In genomic region chr7:47576909-47577255, GRCh38 we compare ENCODE assay signal across 14 cellular contexts. TPM values are rescaled to one million over a fixed set of nuclear protein-coding genes. Genes with fewer than 3 reads are reported as not detected.
DNase-seq lines count a peak whose midpoint lies in the region; ATAC-seq and TF ChIP-seq lines count a peak whose summit lies in the region.
"Had no signal": no experiment of that assay in that cellular context is flagged by ENCODE, and none has a peak within 500 bp of the region (broad histone marks: within the 10 kb centered on the region; RNA-seq: fewer than 3 reads in every experiment).

No MANE protein-coding gene starts in this region.

- peak overlapping the region; percentile 49 for H3K4me2 ChIP-seq in PC-3 (ENCODE audit: low read length)

- H3K4me1 ChIP-seq in PC-3 (ENCODE audit: insufficient read depth, low read length): peaks cover 86% of the 10 kb centered on the region
- H3K4me1 ChIP-seq in duodenal mucosa (ENCODE audit: control insufficient read depth in 1 of 2, insufficient read depth in 2 of 2, low read length in 2 of 2): peaks cover 76 to 78% of the 10 kb centered on the region in 2 donors
- H3K4me1 ChIP-seq in tibial artery: peaks cover 0 to 93% (median 76%) of the 10 kb centered on the region in 4 donors

- H3K9me2 ChIP-seq in PC-3 (replicated peaks; ENCODE audit: low read length): no peaks in the 10 kb centered on the region

- H3K36me3 ChIP-seq in PC-3 (ENCODE audit: low read depth, low read length): 0 out of 2 replicates have a peak, but pooled peaks cover 3% of the 10 kb centered on the region
- no peaks in the 10 kb centered on the region for H3K36me3 ChIP-seq in duodenal mucosa (ENCODE audit: control insufficient read depth in 1 of 2, insufficient read depth in 2 of 2, low read length in 2 of 2)
- H3K36me3 ChIP-seq in tibial artery: no peaks in the 10 kb centered on the region

- peaks cover 4% of the 10 kb centered on the region for H3K27me3 Mint-ChIP-seq in nephron (ENCODE audit: low read depth)

- H3K27me3 ChIP-seq in PC-3 (ENCODE audit: low read length) (no peaks in the 10 kb centered on the region), duodenal mucosa (ENCODE audit: control insufficient read depth in 1 of 2, insufficient read depth in 2 of 2, low read length in 2 of 2) (no peaks in the 10 kb centered on the region), tibial artery (no peaks in the 10 kb centered on the region)
- H3K27me3 ChIP-seq: MG63 had no signal

- no peak overlapping the region for H3K4me3 ChIP-seq in PC-3 (ENCODE audit: low read length)
- peak overlapping the region; percentile 4 to 36 for H3K4me3 ChIP-seq in duodenal mucosa (ENCODE audit: low read depth in 1 of 2, low read length in 2 of 2)
- peak overlapping the region; percentile 19 to 26 for H3K4me3 ChIP-seq in tibial artery
- H3K4me3 ChIP-seq: GM23248, MG63 had no signal

- H3F3A ChIP-seq in PC-3 (ENCODE audit: low read length, unreplicated experiment): peaks cover 8% of the 10 kb centered on the region

- H3K27ac Mint-ChIP-seq in nephron: peak overlapping the region; percentile 91 to 100 (median 96)
- H3K27ac Mint-ChIP-seq: T-helper 1 cell treated with Interleukin-12 subunit alpha and Interleukin-12 subunit beta and Interleukin-4 antibody, amounts not matched to agents 30 μg/mL and 1 μg/mL, for 36 hours had no signal

- H3K36me3 Mint-ChIP-seq in nephron (ENCODE audit: low read depth): peaks cover 11% of the 10 kb centered on the region

- peak overlapping the region; percentile 25 to 35 (median 32) for H3K4me3 Mint-ChIP-seq in nephron
- H3K4me3 Mint-ChIP-seq: T-helper 1 cell treated with Interleukin-12 subunit alpha and Interleukin-12 subunit beta and Interleukin-4 antibody, amounts not matched to agents 30 μg/mL and 1 μg/mL, for 36 hours had no signal

- H3K9me3 Mint-ChIP-seq in nephron: no peaks in the 10 kb centered on the region
- H3K9me3 Mint-ChIP-seq: T-helper 1 cell treated with Interleukin-12 subunit alpha and Interleukin-12 subunit beta and Interleukin-4 antibody, amounts not matched to agents 30 μg/mL and 1 μg/mL, for 36 hours had no signal

- intact Hi-C loops in PC-3 (cut with micrococcal nuclease): loop anchor here (10.0 kb wide), 1 partner anchor 238 kb away; no protein-coding TSS in a partner anchor
- intact Hi-C loops in tibial artery (cut with DNase I; ENCODE audit: low total_unique reads): loop anchor here (10.0 kb wide), 1 partner anchor 122 kb away; no protein-coding TSS in a partner anchor

- POLR2A ChIA-PET in PC-3 (lab: Charles Lee; ENCODE audit: unreplicated experiment): no interaction called here

- no peak for ATAC-seq in PC-3
- ATAC-seq in GM21381 (IDR thresholded peaks at IDR 0.05; ENCODE audit: unreplicated experiment): no peak
- ATAC-seq: esophagus mucosa had no signal

- H3K9ac ChIP-seq in PC-3 (ENCODE audit: low read length): peak overlapping the region; percentile 51; the same call in 1 of the 2 replicates
- peak overlapping the region; percentile 19 to 35 for H3K9ac ChIP-seq in duodenal mucosa (ENCODE audit: low read depth in 1 of 2, low read length in 2 of 2)
- H3K9ac ChIP-seq: GM23248 had no signal

- DNase-seq in PC-3 (no peak), tibial artery (no peak), NCI-H345 treated with DMSO at 0.1 percent for 48 hours (lab: John Stamatoyannopoulos, UW; ENCODE audit: unreplicated experiment) (no peak), GOT3 (lab: John Stamatoyannopoulos, UW) (no peak)
- DNase-seq: kidney glomerular epithelial cell; MG63; NCI-H526 treated with DMSO at 0.1 percent for 48 hours; stimulated activated CD4-positive, alpha-beta T cell treated with anti-CD3 and anti-CD28 coated beads, Interleukin-1b, Interleukin-23, amount 100 ng/mL, for 48 hours had no signal

- H2AFZ ChIP-seq in PC-3 (ENCODE audit: low read length): no peak overlapping the region
- H2AFZ ChIP-seq: GM23248 had no signal

- no TSS peak for BruUV-seq in PC-3 (replicated peaks; lab: Mats Ljungman, UMichigan)

- no peaks in the 10 kb centered on the region for H4K20me1 ChIP-seq in PC-3 (ENCODE audit: low read length)

- H3K27ac ChIP-seq in PC-3 (ENCODE audit: low read length) (peak overlapping the region; percentile 95), duodenal mucosa (ENCODE audit: low read depth, low read length) (peak overlapping the region; percentile 77), tibial artery (peak overlapping the region; percentile 88 to 89)
- H3K27ac ChIP-seq: GM23248 had no signal

- CTCF ChIA-PET in PC-3 (lab: Charles Lee): interaction anchor here (1.0 kb wide), 1 partner anchor 243 kb away, joined by 3 read pairs; no protein-coding TSS in a partner anchor

- no peak for TF ChIP-seq CTCF in PC-3 (conservative IDR thresholded peaks at IDR 0.05; ENCODE audit: low read depth, low read length)
- TF ChIP-seq CTCF in nephron (IDR thresholded peaks at IDR 0.05; ENCODE audit: unreplicated experiment in 3 of 3): no peak
- TF ChIP-seq CTCF in tibial artery (IDR thresholded peaks at IDR 0.05): no peak

- peaks cover 84% of the 10 kb centered on the region for H3K4me1 Mint-ChIP-seq in nephron

- H3K79me2 ChIP-seq in PC-3 (ENCODE audit: low read length): peaks cover 97% of the 10 kb centered on the region

- no peaks in the 10 kb centered on the region for H3K9me3 ChIP-seq in PC-3 (ENCODE audit: low read length)
- H3K9me3 ChIP-seq in duodenal mucosa (ENCODE audit: control insufficient read depth in 1 of 2, low read length in 2 of 2): no peaks in the 10 kb centered on the region
- H3K9me3 ChIP-seq in tibial artery: no peaks in the 10 kb centered on the region
- H3K9me3 ChIP-seq: MG63 had no signal

RNA-seq across cellular contexts. Expression of gene TNS3, which starts 5.0 kb away (rescaled TPM):
- total RNA-seq in PC-3 (2014; rRNA removed): 71.4 and 72.3 TPM in 2 replicates
